ENCODE assay signal across 8 cellular contexts in the genomic region with DNA sequence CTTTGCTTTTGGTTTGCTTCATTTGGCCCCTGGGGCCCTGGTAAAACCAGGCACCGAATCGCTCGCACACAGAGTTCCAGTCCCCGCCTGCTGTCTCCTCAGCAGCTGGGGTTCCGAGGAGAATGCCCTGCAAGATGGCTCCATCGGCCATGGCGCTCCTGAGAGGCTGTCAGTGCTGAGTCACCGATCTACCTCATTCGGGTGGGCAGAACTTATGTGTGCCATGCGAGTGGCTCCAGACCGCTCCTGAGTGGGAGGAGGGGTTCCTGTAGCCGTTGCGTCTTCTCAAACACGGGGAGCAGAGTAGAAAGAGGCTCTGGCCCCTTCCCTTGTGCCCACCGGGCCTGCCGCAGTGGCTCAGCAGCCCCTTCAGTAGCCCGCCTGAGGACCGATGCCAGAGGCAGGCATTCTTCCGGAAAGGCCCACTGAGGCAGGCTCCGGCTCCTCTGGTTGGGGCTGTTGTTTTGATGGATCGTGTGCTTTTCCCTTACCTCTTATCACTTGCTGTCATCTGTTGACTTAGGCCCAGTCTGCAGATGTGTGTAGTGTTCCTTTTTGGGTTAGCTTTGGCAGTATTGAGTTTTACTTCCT. TPM values are rescaled to one million over a fixed set of nuclear protein-coding genes. Genes with fewer than 3 reads are reported as not detected.
DNase-seq lines count a peak whose midpoint lies in the region; ATAC-seq and TF ChIP-seq lines count a peak whose summit lies in the region.

No MANE protein-coding gene starts in this region.

- WGBS in endodermal cell (ENCODE audit: insufficient coverage in 1 of 2, insufficient read length in 1 of 2), 2 experiments = 23 to 28% methylated on average over 8 to 21 of the region's 21 CpGs

- peaks cover 19% of the 10 kb centered on the region for H3K36me3 Mint-ChIP-seq in endodermal cell (ENCODE audit: low read depth)
- H3K36me3 Mint-ChIP-seq in naive B cell = peaks cover 0 to 8% of the 10 kb centered on the region in 2 donors

- H3F3A ChIP-seq in DOHH2 (ENCODE audit: control insufficient read depth, insufficient read depth) = peaks cover 4% of the 10 kb centered on the region; the same call in 1 of the 2 replicates

- peaks cover 24% of the 10 kb centered on the region for H3K4me1 ChIP-seq in DOHH2 (ENCODE audit: control insufficient read depth, low read length)
- peaks cover 10% of the 10 kb centered on the region for H3K4me1 ChIP-seq in endodermal cell (ENCODE audit: control insufficient read depth, insufficient read depth, low read length)

- peaks cover 31% of the 10 kb centered on the region for H3K79me2 ChIP-seq in DOHH2 (ENCODE audit: control insufficient read depth, low read length)

- H3K4me2 ChIP-seq in DOHH2 (ENCODE audit: low read length) = peak overlapping the region; percentile 94

- H3K4me3 ChIP-seq in DOHH2 (ENCODE audit: low read length) (peak overlapping the region; percentile 85), endodermal cell (ENCODE audit: low read length) (peak overlapping the region; percentile 95)

- peaks cover 41% of the 10 kb centered on the region for H3K36me3 ChIP-seq in DOHH2 (ENCODE audit: control insufficient read depth, low read length)
- peaks cover 21% of the 10 kb centered on the region for H3K36me3 ChIP-seq in endodermal cell (ENCODE audit: control insufficient read depth, insufficient read depth, low read length)

- peak; percentile 64 for DNase-seq in H4 (ENCODE audit: low spot score)
- peak; percentile 63 for DNase-seq in NCI-H2227 (lab: John Stamatoyannopoulos, UW; ENCODE audit: unreplicated experiment)
- DNase-seq in activated CD8-positive, alpha-beta memory T cell treated with anti-CD3 and anti-CD28 coated beads for 24 hours = peak; percentile 88
- no peak for DNase-seq in endodermal cell
- no peak for DNase-seq in naive B cell
- peak; percentile 3 to 29 (median 20) for DNase-seq in stimulated activated naive CD4-positive, alpha-beta T cell (lab: John Stamatoyannopoulos, UW)
- DNase-seq in globus pallidus (ENCODE audit: low spot score) = no peak

- no peaks in the 10 kb centered on the region for H3K9me3 ChIP-seq in DOHH2 (ENCODE audit: control insufficient read depth, insufficient read depth, low read length)
- H3K9me3 ChIP-seq in endodermal cell (ENCODE audit: control insufficient read depth, low read length) = no peaks in the 10 kb centered on the region

- TF ChIP-seq CTCF in DOHH2 (IDR thresholded peaks at IDR 0.05; ENCODE audit: low read depth, low read length, poor library complexity, severe bottlenecking) (no peak), endodermal cell (conservative IDR thresholded peaks at IDR 0.05) (no peak)

- peaks cover 21% of the 10 kb centered on the region for H3K4me1 Mint-ChIP-seq in endodermal cell
- peaks cover 19 to 41% (median 36%) of the 10 kb centered on the region in 3 donors for H3K4me1 Mint-ChIP-seq in naive B cell

- H3K27ac ChIP-seq in DOHH2 (ENCODE audit: low read depth, low read length) (no peak overlapping the region), endodermal cell (ENCODE audit: low read depth, low read length) (peak overlapping the region; percentile 16)

- H3K4me3 Mint-ChIP-seq in endodermal cell = peak overlapping the region; percentile 94
- peak overlapping the region; percentile 92 to 99 (median 98) for H3K4me3 Mint-ChIP-seq in naive B cell

- H3K9me3 Mint-ChIP-seq in endodermal cell (no peaks in the 10 kb centered on the region), naive B cell (no peaks in the 10 kb centered on the region)

- H3K27me3 ChIP-seq in DOHH2 (ENCODE audit: control insufficient read depth, low read length) (no peaks in the 10 kb centered on the region), endodermal cell (ENCODE audit: control insufficient read depth, insufficient read depth, low read length, poor library complexity, severe bottlenecking) (no peaks in the 10 kb centered on the region)

- peak overlapping the region; percentile 86 for H3K9ac ChIP-seq in endodermal cell (ENCODE audit: extremely low read depth, low read length, poor library complexity, severe bottlenecking)

- no peaks in the 10 kb centered on the region for H3K9me2 ChIP-seq in DOHH2 (replicated peaks; ENCODE audit: control insufficient read depth, low read length)

- peak in 1 of 2 donors; percentile 15 for ATAC-seq in naive B cell (ENCODE audit: low read depth in 2 of 2)

- H3K27ac Mint-ChIP-seq in endodermal cell (peak overlapping the region; percentile 95), naive B cell (peak overlapping the region; percentile 74 to 96 (median 90))

- H4K20me1 ChIP-seq in DOHH2 (ENCODE audit: control insufficient read depth, insufficient read depth, low read depth, low read length) = 0 out of 2 replicates have a peak, but pooled peaks cover 7% of the 10 kb centered on the region

- no peaks in the 10 kb centered on the region for H3K27me3 Mint-ChIP-seq in endodermal cell (ENCODE audit: insufficient read depth)
- H3K27me3 Mint-ChIP-seq in naive B cell = no peaks in the 10 kb centered on the region

RNA-seq across cellular contexts. Expression of gene CHPF2, which starts 0.9 kb away (rescaled TPM):
- total RNA-seq in H4 (2014; rRNA removed; shearing (Covaris generic)) = 26.0 and 32.9 TPM in 2 replicates
- total RNA-seq in endodermal cell = 10 to 100 TPM; 31.9 to 35.6 TPM
- polyA plus RNA-seq in endodermal cell (2013, experiment 1 of 2) = 23.1 TPM
- polyA plus RNA-seq in endodermal cell (2013, experiment 2 of 2) = 19.4 TPM
- polyA plus RNA-seq in naive B cell (ENCODE audit: low read depth in 6 of 6) = 10 to 100 TPM; 20.4 to 43.9 (median 25.2) TPM

RNA-seq across cellular contexts. Expression of gene ABCF2, which starts 6.2 kb away (rescaled TPM):
- total RNA-seq in H4 (2014; rRNA removed; shearing (Covaris generic)) = 88.1 and 92.4 TPM in 2 replicates
- 10 to 100 TPM; 43.3 to 48.9 TPM for total RNA-seq in endodermal cell
- 43.5 TPM for polyA plus RNA-seq in endodermal cell (2013, experiment 1 of 2)
- polyA plus RNA-seq in endodermal cell (2013, experiment 2 of 2) = 37.8 TPM
- polyA plus RNA-seq in naive B cell (ENCODE audit: low read depth in 6 of 6) = 10 to 100 TPM; 23.0 to 32.6 (median 25.4) TPM

RNA-seq across cellular contexts. Expression of gene SMARCD3, which starts 15.3 kb away (rescaled TPM):
- 35.5 and 35.9 TPM in 2 replicates for total RNA-seq in H4 (2014; rRNA removed; shearing (Covaris generic))
- total RNA-seq in endodermal cell = 10 to 100 TPM; 40.0 to 43.5 TPM
- 46.1 TPM for polyA plus RNA-seq in endodermal cell (2013, experiment 1 of 2)
- polyA plus RNA-seq in endodermal cell (2013, experiment 2 of 2) = 41.7 TPM
- polyA plus RNA-seq in naive B cell (ENCODE audit: low read depth in 6 of 6) = 1 to 10 TPM in 1 of 6 donors, under 1 TPM in 3, not detected in 2; 0.35 to 3.1 (median 0.64) TPM

RNA-seq across cellular contexts. Expression of gene H2BK1, which starts 22.9 kb away (rescaled TPM):
- 0.64 TPM in 1 of 2 replicates, not detected in the other for total RNA-seq in H4 (2014; rRNA removed; shearing (Covaris generic))
- not detected for total RNA-seq in endodermal cell
- not detected for polyA plus RNA-seq in endodermal cell (2013, experiment 1 of 2)
- not detected for polyA plus RNA-seq in endodermal cell (2013, experiment 2 of 2)
- not detected for polyA plus RNA-seq in naive B cell (ENCODE audit: low read depth in 6 of 6)

RNA-seq across cellular contexts. Expression of gene ASB10, which starts 46.2 kb away (rescaled TPM):
- total RNA-seq in H4 (2014; rRNA removed; shearing (Covaris generic)) = not detected in 2 replicates
- not detected for total RNA-seq in endodermal cell
- polyA plus RNA-seq in endodermal cell (2013, experiment 1 of 2) = not detected
- not detected for polyA plus RNA-seq in endodermal cell (2013, experiment 2 of 2)
- not detected for polyA plus RNA-seq in naive B cell (ENCODE audit: low read depth in 6 of 6)

Comparison
In these comparisons a context has a peak if more than half of its experiments do, and no peak if none do; other contexts are left out.
1. DNase-seq: peak in H4 (single experiment), NCI-H2227 (single experiment), activated CD8-positive, alpha-beta memory T cell treated with anti-CD3 and anti-CD28 coated beads for 24 hours (single experiment) and stimulated activated naive CD4-positive, alpha-beta T cell (6 of 6); none in endodermal cell (single experiment), naive B cell (single experiment) and globus pallidus (single experiment).